In the genomic region with DNA sequence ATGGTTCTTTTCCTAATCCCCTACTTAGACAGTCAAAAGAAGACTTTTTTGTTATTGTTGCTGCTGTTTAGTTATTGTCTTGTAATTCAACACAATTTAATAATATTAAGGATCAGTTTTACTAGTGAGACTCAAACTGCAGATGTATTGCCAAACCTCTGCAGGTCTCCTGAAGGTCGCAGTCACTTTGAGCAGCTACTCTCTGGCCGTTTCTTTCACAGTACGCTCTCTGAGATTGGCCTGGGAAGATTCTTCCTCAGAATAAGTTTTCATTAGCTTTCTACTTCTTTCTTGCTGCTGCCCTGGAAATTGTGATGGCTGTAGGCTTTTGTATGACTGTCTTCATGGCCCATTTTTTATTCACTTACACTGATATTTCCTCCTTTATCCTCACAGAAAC, we compare ENCODE assay signal across 32 cellular contexts.
DNase-seq lines count a peak whose midpoint lies in the region; ATAC-seq, FAIRE-seq and TF ChIP-seq lines count a peak whose summit lies in the region.
"Had no signal": no experiment of that assay in that cellular context is flagged by ENCODE, and none has a peak within 500 bp of the region (broad histone marks: within the 10 kb centered on the region; RNA-seq: fewer than 3 reads in every experiment).

No MANE protein-coding gene starts in this region.

- CTCF ChIA-PET in H1 (lab: Charles Lee; ENCODE audit: partially characterized antibody) = no interaction called here

- H2AFZ ChIP-seq in H1 (ENCODE audit: low read length) = no peak overlapping the region
- H2AFZ ChIP-seq in mesenchymal stem cell (ENCODE audit: low read depth, low read length) = no peak overlapping the region

- H3K18ac ChIP-seq in H1 (ENCODE audit: extremely low read depth, low read length) (peak overlapping the region; percentile 78), mesenchymal stem cell (ENCODE audit: low read depth in 1 of 2, low read length in 2 of 2) (no peak overlapping the region)

- H3K4me2 ChIP-seq in H1 (ENCODE audit: insufficient read depth in 1 of 2, low read depth in 2 of 2, low read length in 2 of 2) = peak overlapping the region; percentile 31 to 48; a peak in 3 of 4 replicates
- H3K4me2 ChIP-seq in mesenchymal stem cell (ENCODE audit: low read length, poor library complexity, severe bottlenecking) = no peak overlapping the region

- peak overlapping the region; percentile 93; the same call in 1 of the 2 replicates for H2BK5ac ChIP-seq in H1 (ENCODE audit: low read depth, low read length)
- H2BK5ac ChIP-seq in mesenchymal stem cell (ENCODE audit: low read depth, low read length, poor library complexity, severe bottlenecking) = no peak overlapping the region

- H3K4me1 ChIP-seq in H1 (replicated peaks in 1 of 4; ENCODE audit: control insufficient read depth in 3 of 4, insufficient read depth in 4 of 4, low read length in 3 of 4) = peaks cover 4 to 14% (median 12%) of the 10 kb centered on the region in 4 experiments; a peak in 4 of 7 replicates
- H3K4me1 ChIP-seq in mesenchymal stem cell (ENCODE audit: control insufficient read depth, insufficient read depth, low read depth, low read length) = no peaks in the 10 kb centered on the region
- H3K4me1 ChIP-seq: breast epithelium, Caco-2 had no signal

- H3K14ac ChIP-seq in H1 (ENCODE audit: insufficient read length) (peak overlapping the region; percentile 92), mesenchymal stem cell (ENCODE audit: low read length in 2 of 2) (no peak overlapping the region)

- TF ChIP-seq CTCF in H1 (IDR thresholded peaks at IDR 0.05; ENCODE audit: control extremely low read depth in 1 of 3, insufficient read depth in 1 of 3, low read depth in 1 of 3, low read length in 3 of 3) = no peak

- peak overlapping the region; percentile 80; the same call in 1 of the 2 replicates for H2BK20ac ChIP-seq in H1 (ENCODE audit: low read length)

- ATAC-seq in Right ventricle myocardium inferior (peak; percentile 50), left cardiac atrium (no peak), GM18858 (IDR thresholded peaks at IDR 0.05; ENCODE audit: unreplicated experiment) (no peak)
- ATAC-seq: activated CD8-positive, alpha-beta T cell treated with anti-CD3 and anti-CD28 coated beads for 36 hours; stimulated activated naive CD8-positive, alpha-beta T cell treated with anti-CD3 and anti-CD28 coated beads, Interleukin-15, Interleukin-2, amounts not matched to agents 100 U/mL and 50 U/mL, for 24 hours had no signal

- 33% methylated on average over 3 of the region's 3 CpGs; no CpG with 5 or more reads in 1 of the 2 experiments for WGBS in H1 (ENCODE audit: extremely low coverage in 1 of 2, insufficient coverage in 1 of 2, insufficient read length in 1 of 2, insufficient replicate concordance in 2 of 2, low coverage in 1 of 2, low lambda C conversion rate in 2 of 2, missing lambda C conversion rate in 1 of 2), 2 experiments
- WGBS in mesenchymal stem cell = 68% methylated on average over 3 of the region's 3 CpGs

- no peaks in the 10 kb centered on the region for H4K20me1 ChIP-seq in H1 (replicated peaks in 1 of 2; ENCODE audit: control insufficient read depth in 1 of 2, insufficient read depth in 2 of 2, low read length in 2 of 2)

- no peak for TF ChIP-seq RAD21 in H1 (IDR thresholded peaks at IDR 0.05 in 1 of 2, conservative IDR thresholded peaks at IDR 0.05 in 1 of 2; ENCODE audit: low read depth in 2 of 2, low read length in 2 of 2)

- DNase-seq in Right ventricle myocardium inferior (ENCODE audit: missing footprints) (no peak), left cardiac atrium (no peak), H1 (ENCODE audit: low read depth in 1 of 2, low spot score in 2 of 2) (no peak), mesenchymal stem cell (no peak), substantia nigra (lab: John Stamatoyannopoulos, UW) (no peak), NCI-H446 treated with DMSO at 0.1 percent for 48 hours (lab: John Stamatoyannopoulos, UW) (no peak), NCI-H524 (lab: John Stamatoyannopoulos, UW) (no peak)
- DNase-seq: activated CD8-positive, alpha-beta memory T cell treated with anti-CD3 and anti-CD28 coated beads, Interleukin-2, amount 50 U/mL, for 48 hours; activated CD8-positive, alpha-beta T cell treated with anti-CD3 and anti-CD28 coated beads for 36 hours; activated naive CD4-positive, alpha-beta T cell treated with anti-CD3 and anti-CD28 coated beads, Interleukin-2, amount 10 ng/mL, durations not matched to agents 7 days and 5 days; Caco-2; effector CD8-positive, alpha-beta T cell; GDM1; KG1; MG63; naive B cell; NCI-H1105; NCI-H187; NCI-H2171; NCI-H510A; SHP77; small intestine; stimulated activated CD4-positive, alpha-beta T cell treated with anti-CD3 and anti-CD28 coated beads, Interleukin-1b, Interleukin-23, amount 100 ng/mL, for 48 hours; stimulated activated naive CD8-positive, alpha-beta T cell treated with anti-CD3 and anti-CD28 coated beads, Interleukin-15, Interleukin-2, amounts not matched to agents 100 U/mL and 50 U/mL, for 24 hours had no signal

- H3K4me3 ChIP-seq in H1 (ENCODE audit: extremely low read depth in 1 of 4, insufficient read depth in 2 of 4, low read depth in 3 of 4, low read length in 4 of 4) (peak overlapping the region in 1 of 4 experiments; percentile 29; a peak in 1 of 8 replicates), mesenchymal stem cell (ENCODE audit: insufficient read depth in 1 of 2, low read depth in 1 of 2, low read length in 2 of 2) (peak overlapping the region in 1 of 2 experiments; percentile 16)
- H3K4me3 ChIP-seq: breast epithelium, MG63, thoracic aorta had no signal

- H3K36me3 ChIP-seq in H1 (ENCODE audit: control insufficient read depth in 2 of 4, insufficient read depth in 4 of 4, low read length in 3 of 4) = peaks cover 0 to 7% (median 0%) of the 10 kb centered on the region in 4 experiments; a peak in 3 of 8 replicates
- H3K36me3 ChIP-seq in mesenchymal stem cell (ENCODE audit: control insufficient read depth in 1 of 2, insufficient read depth in 2 of 2, low read depth in 1 of 2, low read length in 2 of 2) = no peaks in the 10 kb centered on the region
- H3K36me3 ChIP-seq: breast epithelium, MG63, thoracic aorta had no signal

- H2AK5ac ChIP-seq in H1 (ENCODE audit: low read depth, low read length) (no peak overlapping the region), mesenchymal stem cell (ENCODE audit: low read length, severe bottlenecking) (no peak overlapping the region)

- peak overlapping the region; percentile 91 for H3K4ac ChIP-seq in H1 (replicated peaks; ENCODE audit: insufficient read length, low read depth, low read length)
- no peak overlapping the region for H3K4ac ChIP-seq in mesenchymal stem cell (ENCODE audit: low read depth in 1 of 2, low read length in 2 of 2)

- H2BK120ac ChIP-seq in H1 (replicated peaks; ENCODE audit: low read depth, low read length) (peak overlapping the region; percentile 97), mesenchymal stem cell (ENCODE audit: low read depth, low read length) (no peak overlapping the region)

- H3K79me1 ChIP-seq in H1 (ENCODE audit: low read depth, low read length) = no peaks in the 10 kb centered on the region
- no peaks in the 10 kb centered on the region for H3K79me1 ChIP-seq in mesenchymal stem cell (replicated peaks; ENCODE audit: low read length, poor library complexity, severe bottlenecking)

- H3K23me2 ChIP-seq in H1 (ENCODE audit: low read depth, low read length) = no peaks in the 10 kb centered on the region

- TF ChIP-seq POLR2A in H1 (IDR thresholded peaks at IDR 0.05; ENCODE audit: control extremely low read depth in 1 of 2, low read depth in 2 of 2, low read length in 2 of 2) = no peak

- no peak for TF ChIP-seq EP300 in H1 (IDR thresholded peaks at IDR 0.05; ENCODE audit: borderline replicate concordance in 1 of 2, low read depth in 2 of 2, low read length in 2 of 2)

- H3K9ac ChIP-seq in H1 (replicated peaks in 1 of 4; ENCODE audit: extremely low read depth in 1 of 4, low read depth in 3 of 4, low read length in 3 of 4) (no peak overlapping the region), mesenchymal stem cell (ENCODE audit: low read length) (peak overlapping the region; percentile 64)

- H3K9me3 ChIP-seq in H1 (ENCODE audit: insufficient read depth in 2 of 2, low read depth in 1 of 2, low read length in 1 of 2) (peaks cover 11 to 12% of the 10 kb centered on the region in 2 experiments; a peak in 2 of 4 replicates), mesenchymal stem cell (ENCODE audit: control insufficient read depth, low read length) (no peaks in the 10 kb centered on the region)
- H3K9me3 ChIP-seq: breast epithelium, Caco-2, MG63, thoracic aorta had no signal

- H3K79me2 ChIP-seq in H1 (ENCODE audit: control insufficient read depth in 1 of 2, insufficient read depth in 2 of 2, low read length in 2 of 2) = no peaks in the 10 kb centered on the region

- H4K8ac ChIP-seq in H1 (ENCODE audit: extremely low read depth, insufficient read depth, low read length) = no peak overlapping the region
- no peak overlapping the region for H4K8ac ChIP-seq in mesenchymal stem cell (ENCODE audit: low read length)

- H3K27me3 ChIP-seq in H1 (replicated peaks in 1 of 4; ENCODE audit: control insufficient read depth in 3 of 4, extremely low read depth in 1 of 4, insufficient read depth in 3 of 4, low read length in 3 of 4) (no peaks in the 10 kb centered on the region; a peak in 1 of 7 replicates), mesenchymal stem cell (ENCODE audit: control insufficient read depth in 1 of 2, insufficient read depth in 1 of 2, low read length in 2 of 2) (no peaks in the 10 kb centered on the region)
- H3K27me3 ChIP-seq: breast epithelium, MG63 had no signal

- no peak overlapping the region for H2BK12ac ChIP-seq in H1 (ENCODE audit: low read depth, low read length)
- H2BK12ac ChIP-seq in mesenchymal stem cell (ENCODE audit: low read length in 2 of 2) = no peak overlapping the region

- H3K27ac ChIP-seq in H1 (ENCODE audit: low read depth, low read length) (peak overlapping the region; percentile 80), mesenchymal stem cell (ENCODE audit: low read length, poor library complexity, severe bottlenecking) (no peak overlapping the region), substantia nigra (ENCODE audit: low read depth, low read length, poor library complexity, severe bottlenecking) (peak overlapping the region; percentile 17)
- H3K27ac ChIP-seq: 22Rv1, breast epithelium, epithelial cell of prostate, thoracic aorta had no signal

- H2BK15ac ChIP-seq in H1 (ENCODE audit: low read length) (no peak overlapping the region), mesenchymal stem cell (ENCODE audit: low read depth, poor library complexity, severe bottlenecking) (no peak overlapping the region)

- H4K91ac ChIP-seq in H1 (replicated peaks; ENCODE audit: insufficient read length, low read length) = peak overlapping the region; percentile 20
- no peak overlapping the region for H4K91ac ChIP-seq in mesenchymal stem cell (ENCODE audit: low read length)

- no peak for FAIRE-seq in H1 (lab: Jason Lieb, UNC)
- FAIRE-seq: colon, GM19239, islet of Langerhans, small intestine had no signal

- POLR2A ChIA-PET in H1 (lab: Charles Lee; ENCODE audit: partially characterized antibody) = no interaction called here

- H3K23ac ChIP-seq in H1 (ENCODE audit: insufficient read length) (no peak overlapping the region), mesenchymal stem cell (ENCODE audit: low read length in 2 of 2) (no peak overlapping the region)

- H4K5ac ChIP-seq in H1 (ENCODE audit: insufficient read length, low read depth, low read length) = peak overlapping the region; percentile 86

- peak overlapping the region; percentile 77 for H3K56ac ChIP-seq in H1 (replicated peaks; ENCODE audit: insufficient read length, low read depth, low read length)

- intact Hi-C loops in Right ventricle myocardium inferior (cut with DNase I) (no loop called here), left cardiac atrium (cut with DNase I) (no loop called here)
